In the genomic region with DNA sequence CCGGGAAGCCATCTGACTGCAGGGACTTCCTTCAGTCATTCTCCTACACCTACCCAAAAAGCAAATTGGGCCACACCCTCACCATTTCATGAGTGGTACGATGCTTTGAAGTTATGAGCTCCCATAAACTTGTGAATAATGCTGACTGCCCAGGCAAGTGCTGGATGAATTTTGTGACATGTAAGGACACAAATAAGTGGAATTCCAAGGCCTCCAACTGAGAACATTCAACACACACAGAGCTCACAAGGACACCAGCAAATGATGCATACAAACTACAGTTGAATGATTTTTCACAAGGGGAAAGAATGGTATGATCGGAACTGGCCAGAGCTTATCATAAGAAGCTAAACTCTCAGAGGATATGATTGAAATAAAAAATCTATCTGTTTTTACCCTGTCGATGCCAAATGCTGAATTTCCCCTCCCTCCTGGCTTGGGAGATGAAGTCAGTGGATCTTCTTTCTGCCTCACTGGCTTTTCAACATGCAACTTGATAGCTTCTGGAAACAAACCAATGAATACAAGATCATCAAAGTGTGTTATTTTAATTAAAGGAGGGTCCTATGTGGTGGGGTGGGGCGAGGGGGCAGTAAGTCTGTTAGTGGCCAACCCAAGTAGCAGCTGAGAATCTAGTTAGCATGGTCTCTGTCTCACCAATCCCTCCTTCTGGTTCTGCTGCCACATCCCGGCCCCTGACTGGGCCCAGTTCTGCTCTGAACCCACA, we compare ENCODE assay signal across 17 cellular contexts.
DNase-seq lines count a peak whose midpoint lies in the region; ATAC-seq, FAIRE-seq and TF ChIP-seq lines count a peak whose summit lies in the region.
"Had no signal": no experiment of that assay in that cellular context is flagged by ENCODE, and none has a peak within 500 bp of the region (broad histone marks: within the 10 kb centered on the region; RNA-seq: fewer than 3 reads in every experiment).

No MANE protein-coding gene starts in this region.

- H4K8ac ChIP-seq in H1 (ENCODE audit: extremely low read depth, insufficient read depth, low read length), result no peak overlapping the region
- H4K8ac ChIP-seq in trophoblast cell (ENCODE audit: low read depth, low read length), result no peak overlapping the region

- H3K56ac ChIP-seq in H1 (replicated peaks; ENCODE audit: insufficient read length, low read depth, low read length), result no peak overlapping the region

- H3K27me3 ChIP-seq in ACC112 (ENCODE audit: insufficient read depth, low read length), result no peaks in the 10 kb centered on the region
- H3K27me3 ChIP-seq in H1 (replicated peaks in 1 of 4; ENCODE audit: control insufficient read depth in 3 of 4, extremely low read depth in 1 of 4, insufficient read depth in 3 of 4, low read length in 3 of 4), result no peaks in the 10 kb centered on the region
- H3K27me3 ChIP-seq in trophoblast cell (ENCODE audit: insufficient read depth, low read length), result no peaks in the 10 kb centered on the region
- no peaks in the 10 kb centered on the region for H3K27me3 ChIP-seq in A673 (replicated peaks; ENCODE audit: insufficient read depth, low read depth, low read length, poor library complexity)
- no peaks in the 10 kb centered on the region for H3K27me3 ChIP-seq in lower lobe of right lung (ENCODE audit: low read depth)

- H3K14ac ChIP-seq in H1 (ENCODE audit: insufficient read length) (no peak overlapping the region), trophoblast cell (ENCODE audit: low read length) (no peak overlapping the region)

- no peak for TF ChIP-seq EP300 in H1 (IDR thresholded peaks at IDR 0.05; ENCODE audit: borderline replicate concordance in 1 of 2, low read depth in 2 of 2, low read length in 2 of 2)

- H3K9me3 ChIP-seq in H1 (ENCODE audit: insufficient read depth in 2 of 2, low read depth in 1 of 2, low read length in 1 of 2), result no peaks in the 10 kb centered on the region
- H3K9me3 ChIP-seq in trophoblast cell (ENCODE audit: insufficient read depth, low read depth, low read length), result no peaks in the 10 kb centered on the region
- no peaks in the 10 kb centered on the region for H3K9me3 ChIP-seq in A673 (ENCODE audit: low read depth, low read length, poor library complexity, severe bottlenecking)
- no peaks in the 10 kb centered on the region for H3K9me3 ChIP-seq in lower lobe of right lung

- H3K4me3 ChIP-seq in ACC112 (ENCODE audit: low read depth, low read length) (peak overlapping the region; percentile 58; the same call in 1 of the 2 replicates), H1 (ENCODE audit: extremely low read depth in 1 of 4, insufficient read depth in 2 of 4, low read depth in 3 of 4, low read length in 4 of 4) (no peak overlapping the region), trophoblast cell (ENCODE audit: low read depth, low read length) (no peak overlapping the region), A673 (ENCODE audit: low read depth, low read length, poor library complexity, severe bottlenecking) (no peak overlapping the region), lower lobe of right lung (no peak overlapping the region)

- no peaks in the 10 kb centered on the region for H3K23me2 ChIP-seq in H1 (ENCODE audit: low read depth, low read length)

- in situ Hi-C loops in G401 (cut with HindIII; ENCODE audit: low sequenced_read_pairs), result no loop called here

- H3K4ac ChIP-seq in H1 (replicated peaks; ENCODE audit: insufficient read length, low read depth, low read length) (no peak overlapping the region), trophoblast cell (ENCODE audit: low read depth, low read length) (no peak overlapping the region)

- H2AK5ac ChIP-seq in H1 (ENCODE audit: low read depth, low read length) (no peak overlapping the region), trophoblast cell (ENCODE audit: low read length) (no peak overlapping the region)

- intact Hi-C loops in A673 (cut with micrococcal nuclease; ENCODE audit: unreplicated experiment), result loop anchor here (2.0 kb wide), 1 partner anchor 21 kb away; no protein-coding TSS in a partner anchor
- intact Hi-C loops in lower lobe of right lung (cut with DNase I), result no loop called here

- no peak for ATAC-seq in lower lobe of right lung
- ATAC-seq: SK-N-SH treated with all-trans-retinoic acid at 6 μM for 48 hours had no signal

- H3K9ac ChIP-seq in H1 (replicated peaks in 1 of 4; ENCODE audit: extremely low read depth in 1 of 4, low read depth in 3 of 4, low read length in 3 of 4) (no peak overlapping the region), trophoblast cell (ENCODE audit: low read length) (peak overlapping the region; percentile 12)

- WGBS in H1 (ENCODE audit: extremely low coverage in 1 of 2, insufficient coverage in 1 of 2, insufficient read length in 1 of 2, insufficient replicate concordance in 2 of 2, low coverage in 1 of 2, low lambda C conversion rate in 2 of 2, missing lambda C conversion rate in 1 of 2), 2 experiments, result 93% methylated on average over 6 of the region's 6 CpGs; no CpG with 5 or more reads in 1 of the 2 experiments
- WGBS in trophoblast cell (ENCODE audit: extremely low coverage, insufficient coverage, insufficient read length), result no CpG with 5 or more reads among the region's 6 CpGs

- H2BK20ac ChIP-seq in H1 (ENCODE audit: low read length), result no peak overlapping the region

- H3K18ac ChIP-seq in H1 (ENCODE audit: extremely low read depth, low read length), result no peak overlapping the region
- H3K18ac ChIP-seq in trophoblast cell (ENCODE audit: low read length), result no peak overlapping the region

- H2BK5ac ChIP-seq in H1 (ENCODE audit: low read depth, low read length) (no peak overlapping the region), trophoblast cell (ENCODE audit: low read depth, low read length, poor library complexity) (no peak overlapping the region)

- H4K5ac ChIP-seq in H1 (ENCODE audit: insufficient read length, low read depth, low read length), result no peak overlapping the region

- H3K4me2 ChIP-seq in H1 (ENCODE audit: insufficient read depth in 1 of 2, low read depth in 2 of 2, low read length in 2 of 2) (no peak overlapping the region), trophoblast cell (ENCODE audit: low read length) (no peak overlapping the region)

- H2BK120ac ChIP-seq in H1 (replicated peaks; ENCODE audit: low read depth, low read length) (no peak overlapping the region), trophoblast cell (ENCODE audit: insufficient read depth, low read length, poor library complexity) (no peak overlapping the region)

- no peaks in the 10 kb centered on the region for H4K20me1 ChIP-seq in H1 (replicated peaks in 1 of 2; ENCODE audit: control insufficient read depth in 1 of 2, insufficient read depth in 2 of 2, low read length in 2 of 2)

- no peak overlapping the region for H4K12ac ChIP-seq in trophoblast cell (ENCODE audit: low read depth, low read length)

- no peak overlapping the region for H2AFZ ChIP-seq in ACC112 (ENCODE audit: low read length, unreplicated experiment)
- H2AFZ ChIP-seq in H1 (ENCODE audit: low read length), result no peak overlapping the region
- no peak overlapping the region for H2AFZ ChIP-seq in trophoblast cell (ENCODE audit: insufficient read depth, low read length, poor library complexity)

- CTCF ChIA-PET in H1 (lab: Charles Lee; ENCODE audit: partially characterized antibody), result interaction anchor here (0.5 to 3.3 kb wide), 7 partner anchors 9 to 928 kb away, joined by 3 to 28 read pairs (median 4); no protein-coding TSS in a partner anchor
- CTCF ChIA-PET in A673 (lab: Charles Lee), result interaction anchor here (0.6 to 2.0 kb wide), 4 partner anchors 12 to 43 kb away, joined by 3 to 8 read pairs (median 4); no protein-coding TSS in a partner anchor

- no peak for TF ChIP-seq POLR2A in H1 (IDR thresholded peaks at IDR 0.05; ENCODE audit: control extremely low read depth in 1 of 2, low read depth in 2 of 2, low read length in 2 of 2)

- H3K23ac ChIP-seq in H1 (ENCODE audit: insufficient read length) (no peak overlapping the region), trophoblast cell (ENCODE audit: low read length) (no peak overlapping the region)

- TF ChIP-seq RAD21 in H1 (IDR thresholded peaks at IDR 0.05 in 1 of 2, conservative IDR thresholded peaks at IDR 0.05 in 1 of 2; ENCODE audit: low read depth in 2 of 2, low read length in 2 of 2), result no peak

- no TSS peak for BruUV-seq in A673 (replicated peaks; lab: Mats Ljungman, UMichigan)

- H2BK15ac ChIP-seq in H1 (ENCODE audit: low read length), result peak overlapping the region; percentile 40; the same call in 1 of the 2 replicates

- POLR2A ChIA-PET in H1 (lab: Charles Lee; ENCODE audit: partially characterized antibody) (no interaction called here), A673 (lab: Charles Lee; ENCODE audit: low non-redundant PET) (no interaction called here)

- H4K91ac ChIP-seq in H1 (replicated peaks; ENCODE audit: insufficient read length, low read length) (no peak overlapping the region), trophoblast cell (ENCODE audit: low read depth, low read length) (no peak overlapping the region)

- H2BK12ac ChIP-seq in H1 (ENCODE audit: low read depth, low read length), result no peak overlapping the region
- H2BK12ac ChIP-seq in trophoblast cell (ENCODE audit: low read length), result no peak overlapping the region

- H3K4me1 ChIP-seq in ACC112 (ENCODE audit: control insufficient read depth, insufficient read depth, low read length, unreplicated experiment), result peaks cover 26% of the 10 kb centered on the region
- peaks cover 2 to 7% (median 5%) of the 10 kb centered on the region in 4 experiments; a peak in 6 of 7 replicates for H3K4me1 ChIP-seq in H1 (replicated peaks in 1 of 4; ENCODE audit: control insufficient read depth in 3 of 4, insufficient read depth in 4 of 4, low read length in 3 of 4)
- peaks cover 0 to 7% of the 10 kb centered on the region in 2 experiments for H3K4me1 ChIP-seq in trophoblast cell (ENCODE audit: control insufficient read depth in 1 of 2, insufficient read depth in 2 of 2, low read length in 2 of 2)
- H3K4me1 ChIP-seq in A673 (ENCODE audit: insufficient read depth, low read length, poor library complexity, severe bottlenecking), result peaks cover 15% of the 10 kb centered on the region
- peaks cover 5% of the 10 kb centered on the region for H3K4me1 ChIP-seq in lower lobe of right lung

- FAIRE-seq in H1 (lab: Jason Lieb, UNC), result no peak
- FAIRE-seq: A204.1, RCC 7860 had no signal

- H3K79me1 ChIP-seq in H1 (ENCODE audit: low read depth, low read length), result no peaks in the 10 kb centered on the region
- no peaks in the 10 kb centered on the region for H3K79me1 ChIP-seq in trophoblast cell (ENCODE audit: low read length)

- TF ChIP-seq CTCF in H1 (IDR thresholded peaks at IDR 0.05; ENCODE audit: control extremely low read depth in 1 of 3, insufficient read depth in 1 of 3, low read depth in 1 of 3, low read length in 3 of 3), result no peak
- TF ChIP-seq CTCF in A673 (conservative IDR thresholded peaks at IDR 0.05; ENCODE audit: low read depth, low read length), result no peak
- no peak for TF ChIP-seq CTCF in lower lobe of right lung (IDR thresholded peaks at IDR 0.05)

- H3K27ac ChIP-seq in ACC112 (ENCODE audit: low read depth, low read length) (peak overlapping the region; percentile 85), H1 (ENCODE audit: low read depth, low read length) (no peak overlapping the region), trophoblast cell (ENCODE audit: low read depth, low read length) (no peak overlapping the region), A673 (ENCODE audit: low read depth, low read length, poor library complexity, severe bottlenecking) (no peak overlapping the region), lower lobe of right lung (no peak overlapping the region)

- DNase-seq in NCI-H446 treated with DMSO at 0.1 percent for 48 hours (lab: John Stamatoyannopoulos, UW) (peak; percentile 63), H1 (ENCODE audit: low read depth in 1 of 2, low spot score in 2 of 2) (no peak), trophoblast cell (no peak), A673 (ENCODE audit: low spot score) (no peak), iPS-NIHi11 (ENCODE audit: low spot score) (no peak), lower lobe of right lung (no peak), G401 (ENCODE audit: low spot score) (no peak)
- DNase-seq: AML-193; CD4-positive, CD25-positive, alpha-beta regulatory T cell; MV-4-11; NCI-H1417 treated with DMSO at 0.1 percent for 48 hours; NCI-H82; SHP77 had no signal

- no peaks in the 10 kb centered on the region for H3K36me3 ChIP-seq in ACC112 (ENCODE audit: insufficient read depth, low read length)
- H3K36me3 ChIP-seq in H1 (ENCODE audit: control insufficient read depth in 2 of 4, insufficient read depth in 4 of 4, low read length in 3 of 4), result no peaks in the 10 kb centered on the region
- no peaks in the 10 kb centered on the region for H3K36me3 ChIP-seq in trophoblast cell (ENCODE audit: control insufficient read depth in 1 of 2, insufficient read depth in 2 of 2, low read length in 2 of 2)
- no peaks in the 10 kb centered on the region for H3K36me3 ChIP-seq in A673 (ENCODE audit: insufficient read depth, low read length, poor library complexity, severe bottlenecking)
- no peaks in the 10 kb centered on the region for H3K36me3 ChIP-seq in lower lobe of right lung

- no peaks in the 10 kb centered on the region for H3K79me2 ChIP-seq in ACC112 (ENCODE audit: control insufficient read depth, insufficient read depth, low read length, unreplicated experiment)
- no peaks in the 10 kb centered on the region for H3K79me2 ChIP-seq in H1 (ENCODE audit: control insufficient read depth in 1 of 2, insufficient read depth in 2 of 2, low read length in 2 of 2)
- no peaks in the 10 kb centered on the region for H3K79me2 ChIP-seq in trophoblast cell (ENCODE audit: control insufficient read depth, insufficient read depth, low read length, poor library complexity)
